ENCODE assay signal across 1 cellular context in the genomic region with DNA sequence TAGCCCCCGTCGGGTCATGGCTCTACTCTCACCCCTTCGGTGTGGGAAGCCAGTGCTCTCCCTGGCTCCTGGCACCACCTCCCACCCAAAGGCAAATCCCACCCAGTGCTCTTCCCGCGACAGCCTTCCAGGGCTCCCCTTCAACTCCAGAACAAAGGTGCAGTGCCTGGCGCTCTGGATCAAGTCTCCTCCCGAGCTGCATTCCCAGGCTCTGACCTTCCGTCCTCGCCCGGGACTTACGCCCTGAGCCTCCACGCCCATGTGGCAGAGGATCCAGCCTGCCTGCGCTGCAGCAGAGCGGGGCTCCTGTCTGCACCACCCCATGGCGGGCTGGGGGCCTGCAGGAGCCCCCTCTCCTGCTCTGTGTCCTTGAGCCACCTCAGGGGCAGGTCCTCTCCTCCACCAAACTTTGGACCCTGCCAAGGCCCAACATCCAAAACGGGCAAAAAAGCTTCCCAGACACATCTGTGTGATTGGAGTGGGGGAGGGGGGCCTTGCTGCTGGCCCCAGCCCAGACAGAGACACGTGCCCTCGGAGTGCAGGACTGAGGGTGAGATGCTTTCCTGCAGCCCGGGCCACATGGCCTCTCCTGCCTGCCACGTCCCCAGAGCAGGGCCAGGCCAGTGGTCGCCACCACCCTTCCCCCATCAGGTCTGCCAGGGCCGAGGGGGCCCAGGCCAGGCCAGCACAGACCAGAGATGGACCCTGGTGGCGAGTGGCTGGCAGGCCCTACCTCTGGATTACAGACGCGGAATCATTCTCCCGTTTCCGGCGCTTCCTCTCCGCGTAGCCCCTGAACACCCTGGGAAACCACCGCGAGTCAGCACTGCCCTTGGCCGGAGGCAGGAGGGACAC.
A peak's percentile ranks its signal among the peaks of the same experiment; 100 is the strongest.
TF ChIP-seq lines count a peak whose summit lies in the region.

No MANE protein-coding gene starts in this region.

TF ChIP-seq in HEK293, 187 proteins besides CTCF, POLR2A, EP300 and RAD21 (continued from another document):
- 0 out of 2 replicates have a peak, but pooled peaks have one; percentile 18 for TF ChIP-seq ZNF2 (tag by site-specific recombination; IDR thresholded peaks at IDR 0.05)
TF ChIP-seq in HEK293: peak in this region for 12.
